ENCODE assay signal across 16 cellular contexts in the genomic region with DNA sequence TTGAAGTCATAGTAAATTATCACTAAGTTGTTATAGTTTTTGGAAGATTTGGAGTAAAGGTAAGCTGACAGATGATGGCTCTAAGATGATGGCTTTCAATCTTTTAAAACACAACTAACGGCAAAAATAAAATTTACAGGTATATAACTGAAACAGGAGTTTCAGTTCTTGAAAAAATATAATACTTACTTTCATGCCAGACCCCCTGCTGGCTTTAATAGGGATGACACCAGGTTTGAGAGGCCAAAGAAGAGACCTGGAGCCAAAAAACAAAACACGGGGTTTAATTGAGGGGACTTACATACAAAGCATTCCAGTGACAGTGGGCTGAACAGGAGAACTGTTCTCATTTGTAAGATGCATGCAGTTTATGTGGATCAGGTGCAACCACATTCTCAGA.
DNase-seq lines count a peak whose midpoint lies in the region; ATAC-seq and TF ChIP-seq lines count a peak whose summit lies in the region.
"Had no signal": no experiment of that assay in that cellular context is flagged by ENCODE, and none has a peak within 500 bp of the region (broad histone marks: within the 10 kb centered on the region; RNA-seq: fewer than 3 reads in every experiment).

No MANE protein-coding gene starts in this region.

- no peaks in the 10 kb centered on the region for H3K36me3 Mint-ChIP-seq in HFFc6 (ENCODE audit: low read depth)
- H3K36me3 Mint-ChIP-seq in CD8-positive, alpha-beta T cell: no peaks in the 10 kb centered on the region
- H3K36me3 Mint-ChIP-seq: activated CD4-positive, alpha-beta memory T cell treated with anti-CD3 and anti-CD28 coated beads for 36 hours; CD4-positive, CD25-positive, alpha-beta regulatory T cell had no signal

- H3K27me3 Mint-ChIP-seq in HFFc6 (ENCODE audit: insufficient read depth): no peaks in the 10 kb centered on the region
- peaks cover 17% of the 10 kb centered on the region for H3K27me3 Mint-ChIP-seq in CD8-positive, alpha-beta T cell (ENCODE audit: low read depth)
- H3K27me3 Mint-ChIP-seq: activated CD4-positive, alpha-beta memory T cell treated with anti-CD3 and anti-CD28 coated beads for 36 hours; CD4-positive, CD25-positive, alpha-beta regulatory T cell had no signal

- ATAC-seq in HG02884 (IDR thresholded peaks at IDR 0.05; ENCODE audit: unreplicated experiment): no peak
- ATAC-seq in CD8-positive, alpha-beta T cell: no peak

- no peaks in the 10 kb centered on the region for H3K4me1 Mint-ChIP-seq in HFFc6 (ENCODE audit: low read depth)
- H3K4me1 Mint-ChIP-seq in CD8-positive, alpha-beta T cell (ENCODE audit: low read depth): no peaks in the 10 kb centered on the region
- H3K4me1 Mint-ChIP-seq: CD4-positive, CD25-positive, alpha-beta regulatory T cell had no signal

- peaks cover 45% of the 10 kb centered on the region for H3K9me3 Mint-ChIP-seq in HFFc6
- H3K9me3 Mint-ChIP-seq in CD8-positive, alpha-beta T cell: peaks cover 5% of the 10 kb centered on the region

- H3K4me3 ChIP-seq in GM06990 (replicated peaks; ENCODE audit: low read depth, low read length) (no peak overlapping the region), colonic mucosa (no peak overlapping the region)
- no peak overlapping the region for H3K4me3 ChIP-seq in CD8-positive, alpha-beta T cell (ENCODE audit: low read depth, low read length)
- H3K4me3 ChIP-seq: adrenal gland, esophagus squamous epithelium, SK-N-MC had no signal

- no peaks in the 10 kb centered on the region for H3K4me1 ChIP-seq in colonic mucosa
- no peaks in the 10 kb centered on the region for H3K4me1 ChIP-seq in CD8-positive, alpha-beta T cell (ENCODE audit: insufficient read depth, low read length)
- H3K4me1 ChIP-seq: adrenal gland, esophagus squamous epithelium had no signal

- no peak overlapping the region for H3K4me3 Mint-ChIP-seq in HFFc6
- no peak overlapping the region for H3K4me3 Mint-ChIP-seq in CD8-positive, alpha-beta T cell
- H3K4me3 Mint-ChIP-seq: activated CD4-positive, alpha-beta memory T cell treated with anti-CD3 and anti-CD28 coated beads for 36 hours; CD4-positive, CD25-positive, alpha-beta regulatory T cell had no signal

- POLR2A ChIA-PET in CD8-positive, alpha-beta T cell (lab: Charles Lee): no interaction called here

- H3K36me3 ChIP-seq in GM06990 (ENCODE audit: control insufficient read depth, insufficient read depth, low read length): no peaks in the 10 kb centered on the region
- H3K36me3 ChIP-seq in colonic mucosa: no peaks in the 10 kb centered on the region
- no peaks in the 10 kb centered on the region for H3K36me3 ChIP-seq in CD8-positive, alpha-beta T cell (ENCODE audit: insufficient read depth, low read length)
- H3K36me3 ChIP-seq: adrenal gland, esophagus squamous epithelium had no signal

- intact Hi-C loops in colonic mucosa (cut with DNase I): no loop called here
- intact Hi-C loops in CD8-positive, alpha-beta T cell (cut with DNase I, micrococcal nuclease): no loop called here

- H3K9me3 ChIP-seq in colonic mucosa: no peaks in the 10 kb centered on the region
- H3K9me3 ChIP-seq in CD8-positive, alpha-beta T cell (ENCODE audit: low read length): no peaks in the 10 kb centered on the region
- H3K9me3 ChIP-seq: adrenal gland, esophagus squamous epithelium had no signal

- H3K27ac ChIP-seq in colonic mucosa: no peak overlapping the region
- H3K27ac ChIP-seq in CD8-positive, alpha-beta T cell (ENCODE audit: low read depth, low read length): no peak overlapping the region
- H3K27ac ChIP-seq: adrenal gland, esophagus squamous epithelium, SK-N-MC had no signal

- DNase-seq in GM06990 (ENCODE audit: extremely low read depth, insufficient read length): no peak
- no peak for DNase-seq in HFFc6
- DNase-seq in OCI-M1 (lab: John Stamatoyannopoulos, UW): peak; percentile 30
- peak; percentile 6 for DNase-seq in kidney tubule cell (ENCODE audit: low spot score)
- DNase-seq in stimulated activated CD8-positive, alpha-beta memory T cell treated with anti-CD3 and anti-CD28 coated beads, Interleukin-4, amount 100 ng/mL, for 48 hours: no peak
- no peak for DNase-seq in colonic mucosa
- DNase-seq in CD8-positive, alpha-beta T cell: no peak
- DNase-seq: activated CD4-positive, alpha-beta memory T cell treated with anti-CD3 and anti-CD28 coated beads for 36 hours; adrenal gland; CD4-positive, CD25-positive, alpha-beta regulatory T cell; esophagus squamous epithelium; NCI-H2171; stimulated activated CD4-positive, alpha-beta T cell treated with anti-CD3 and anti-CD28 coated beads, Interleukin-4, amount 100 ng/mL, for 24 hours; substantia nigra had no signal

- TF ChIP-seq CTCF in GM06990 (IDR thresholded peaks at IDR 0.05; ENCODE audit: insufficient read depth, low read length, poor library complexity, severe bottlenecking) (peak; percentile 43), HFFc6 (IDR thresholded peaks at IDR 0.05) (peak; percentile 37; the same call in 1 of the 2 replicates), colonic mucosa (IDR thresholded peaks at IDR 0.05) (no peak)
- no peak for TF ChIP-seq CTCF in CD8-positive, alpha-beta T cell (IDR thresholded peaks at IDR 0.05)

- H3K27me3 ChIP-seq in GM06990 (replicated peaks; ENCODE audit: control insufficient read depth, insufficient read depth, low read length): no peaks in the 10 kb centered on the region
- H3K27me3 ChIP-seq in colonic mucosa: no peaks in the 10 kb centered on the region
- H3K27me3 ChIP-seq in CD8-positive, alpha-beta T cell (ENCODE audit: insufficient read depth, low read length): no peaks in the 10 kb centered on the region
- H3K27me3 ChIP-seq: adrenal gland, esophagus squamous epithelium had no signal

- H3K27ac Mint-ChIP-seq in HFFc6: no peak overlapping the region
- H3K27ac Mint-ChIP-seq in CD8-positive, alpha-beta T cell: no peak overlapping the region
- H3K27ac Mint-ChIP-seq: activated CD4-positive, alpha-beta memory T cell treated with anti-CD3 and anti-CD28 coated beads for 36 hours had no signal

- no peak overlapping the region for H3K9ac ChIP-seq in colonic mucosa (ENCODE audit: low read depth in 2 of 2, low read length in 2 of 2)

- CTCF ChIA-PET in CD8-positive, alpha-beta T cell (lab: Charles Lee): no interaction called here

Comparison
In these comparisons a context has a peak if more than half of its experiments do, and no peak if none do; other contexts are left out.
1. DNase-seq: peak in OCI-M1 (single experiment) and kidney tubule cell (single experiment); none in GM06990 (single experiment), HFFc6 (single experiment), stimulated activated CD8-positive, alpha-beta memory T cell treated with anti-CD3 and anti-CD28 coated beads, Interleukin-4, amount 100 ng/mL, for 48 hours (single experiment), colonic mucosa (single experiment) and CD8-positive, alpha-beta T cell (0 of 7).
2. CTCF ChIP-seq: peak in GM06990 (single experiment) and HFFc6 (single experiment); none in colonic mucosa (single experiment) and CD8-positive, alpha-beta T cell (single experiment).